21 cellular contexts compared by ENCODE assay signal in the genomic region with DNA sequence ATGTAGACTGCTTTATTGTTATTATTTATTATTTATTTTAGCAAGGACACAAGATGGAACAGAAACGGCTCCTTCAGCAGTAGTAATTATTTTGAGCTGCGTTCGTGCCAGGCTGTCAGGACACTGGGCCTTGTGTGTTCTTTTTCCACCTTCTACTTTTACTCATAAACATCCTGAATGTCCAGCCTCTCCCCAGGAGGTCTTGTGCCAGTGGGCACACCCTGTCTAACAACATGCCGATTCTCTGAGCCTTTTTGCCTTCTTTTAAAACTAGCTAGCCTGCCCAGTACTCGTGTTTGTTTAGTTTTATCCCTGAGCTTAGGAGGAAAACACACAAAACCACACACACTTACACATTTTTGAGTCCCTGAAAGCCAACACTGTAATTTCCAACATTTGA. TPM values are rescaled to one million over a fixed set of nuclear protein-coding genes. Genes with fewer than 3 reads are reported as not detected.
DNase-seq lines count a peak whose midpoint lies in the region; TF ChIP-seq lines count a peak whose summit lies in the region.
"Had no signal": no experiment of that assay in that cellular context is flagged by ENCODE, and none has a peak within 500 bp of the region (broad histone marks: within the 10 kb centered on the region; RNA-seq: fewer than 3 reads in every experiment).

No MANE protein-coding gene starts in this region.

- H3K9me3 ChIP-seq in mucosa of rectum (ENCODE audit: control insufficient read depth in 2 of 2, low read length in 2 of 2) (no peaks in the 10 kb centered on the region), WERI-Rb-1 (ENCODE audit: severe bottlenecking) (no peaks in the 10 kb centered on the region)
- H3K9me3 ChIP-seq: body of pancreas, heart left ventricle, right atrium auricular region, uterus had no signal

- DNase-seq in ACHN (peak; percentile 60), NCI-H345 treated with DMSO at 0.1 percent for 48 hours (lab: John Stamatoyannopoulos, UW; ENCODE audit: unreplicated experiment) (peak; percentile 38), RPMI8226 (no peak), anterior cingulate cortex (lab: John Stamatoyannopoulos, UW) (no peak), WERI-Rb-1 (no peak)
- DNase-seq in activated CD8-positive, alpha-beta memory T cell treated with anti-CD3 and anti-CD28 coated beads, Interleukin-2, amount 50 U/mL, for 4 hours, result no peak
- DNase-seq: activated CD4-positive, alpha-beta T cell treated with anti-CD3 and anti-CD28 coated beads for 48 hours; activated CD8-positive, alpha-beta memory T cell treated with anti-CD3 and anti-CD28 coated beads, Interleukin-2, amount 10 ng/mL, durations not matched to agents 7 days and 5 days; activated naive CD8-positive, alpha-beta T cell treated with anti-CD3 and anti-CD28 coated beads, Interleukin-2, amount 10 ng/mL, durations not matched to agents 7 days and 5 days; heart left ventricle; MM.1S; NCI-H446 treated with DMSO at 0.1 percent for 48 hours; occipital lobe; stimulated activated CD4-positive, alpha-beta T cell treated with anti-CD3 and anti-CD28 coated beads, Interleukin-12 subunit alpha, Interleukin-12 subunit beta, amount 100 ng/mL, for 4 hours; uterus had no signal

- no peak overlapping the region for H3K27ac Mint-ChIP-seq in brain
- H3K27ac Mint-ChIP-seq: activated CD8-positive, alpha-beta memory T cell treated with anti-CD3 and anti-CD28 coated beads, Interleukin-2, amount 10 ng/mL, durations not matched to agents 7 days and 5 days; activated naive CD8-positive, alpha-beta T cell treated with anti-CD3 and anti-CD28 coated beads, Interleukin-2, amount 10 ng/mL, durations not matched to agents 7 days and 5 days had no signal

- H3K27me3 ChIP-seq in mucosa of rectum (ENCODE audit: control insufficient read depth in 2 of 2, insufficient read depth in 2 of 2, low read length in 2 of 2), result peaks cover 0 to 7% of the 10 kb centered on the region in 2 donors
- no peaks in the 10 kb centered on the region for H3K27me3 ChIP-seq in WERI-Rb-1 (ENCODE audit: insufficient read depth, low read depth, severe bottlenecking)
- H3K27me3 ChIP-seq: BLaER1, body of pancreas, right atrium auricular region, uterus had no signal

- peak overlapping the region in 3 of 5 experiments; percentile 48 to 69 (median 69) for H3K4me3 Mint-ChIP-seq in brain

- peak overlapping the region in 1 of 2 donors; percentile 66 for H3K9ac ChIP-seq in mucosa of rectum (ENCODE audit: low read depth in 1 of 2, low read length in 2 of 2)
- H3K9ac ChIP-seq: BLaER1 had no signal

- H3K4me3 ChIP-seq in mucosa of rectum (ENCODE audit: low read length in 2 of 2) (peak overlapping the region; percentile 70 to 78), WERI-Rb-1 (ENCODE audit: low read depth, low read length) (no peak overlapping the region)
- H3K4me3 ChIP-seq: BLaER1, body of pancreas, K562, uterus had no signal

- no peaks in the 10 kb centered on the region for H3K9me3 Mint-ChIP-seq in brain
- H3K9me3 Mint-ChIP-seq: activated naive CD8-positive, alpha-beta T cell treated with anti-CD3 and anti-CD28 coated beads, Interleukin-2, amount 10 ng/mL, durations not matched to agents 7 days and 5 days had no signal

- peak overlapping the region in 1 of 2 donors; percentile 61 for H3K27ac ChIP-seq in mucosa of rectum (ENCODE audit: low read depth in 2 of 2, low read length in 2 of 2)
- no peak overlapping the region for H3K27ac ChIP-seq in WERI-Rb-1
- H3K27ac ChIP-seq: BLaER1, body of pancreas, heart left ventricle, right atrium auricular region, uterus had no signal

- no peak for TF ChIP-seq CTCF in brain (conservative IDR thresholded peaks at IDR 0.05)
- no peak for TF ChIP-seq CTCF in WERI-Rb-1 (IDR thresholded peaks at IDR 0.05; ENCODE audit: low read depth, low read length)

- H3K4me1 ChIP-seq in mucosa of rectum (ENCODE audit: control insufficient read depth in 2 of 2, insufficient read depth in 2 of 2, low read length in 2 of 2), result peaks cover 11 to 18% of the 10 kb centered on the region in 2 donors
- H3K4me1 ChIP-seq: BLaER1 had no signal

- H3K4me1 Mint-ChIP-seq in brain, result peaks cover 14% of the 10 kb centered on the region

- H3K27me3 Mint-ChIP-seq in brain, result peaks cover 69% of the 10 kb centered on the region

- H3K36me3 Mint-ChIP-seq in brain, result no peaks in the 10 kb centered on the region
- H3K36me3 Mint-ChIP-seq: activated naive CD8-positive, alpha-beta T cell treated with anti-CD3 and anti-CD28 coated beads, Interleukin-2, amount 10 ng/mL, durations not matched to agents 7 days and 5 days had no signal

- in situ Hi-C loops in ACHN (cut with HindIII; ENCODE audit: low pct_ligation_motif_present, low pct_unique_long_range_greater_than_20kb, low sequenced_read_pairs), result no loop called here

- no peaks in the 10 kb centered on the region for H3K36me3 ChIP-seq in mucosa of rectum (ENCODE audit: control insufficient read depth in 2 of 2, insufficient read depth in 2 of 2, low read length in 2 of 2)
- no peaks in the 10 kb centered on the region for H3K36me3 ChIP-seq in WERI-Rb-1
- H3K36me3 ChIP-seq: BLaER1, heart left ventricle, right atrium auricular region, uterus had no signal

RNA-seq across cellular contexts. Expression of a gene that starts 1.2 kb away (rescaled TPM):
- polyA plus RNA-seq in brain (ENCODE audit: insufficient read depth, low read depth, low replicate concordance), result 2.5 TPM

Comparison
In these comparisons a context has a peak if more than half of its experiments do, and no peak if none do; other contexts are left out.
1. DNase-seq: peak in ACHN (single experiment) and NCI-H345 treated with DMSO at 0.1 percent for 48 hours (single experiment); none in RPMI8226 (single experiment), anterior cingulate cortex (0 of 58), WERI-Rb-1 (single experiment) and activated CD8-positive, alpha-beta memory T cell treated with anti-CD3 and anti-CD28 coated beads, Interleukin-2, amount 50 U/mL, for 4 hours (single experiment).